In the genomic region with DNA sequence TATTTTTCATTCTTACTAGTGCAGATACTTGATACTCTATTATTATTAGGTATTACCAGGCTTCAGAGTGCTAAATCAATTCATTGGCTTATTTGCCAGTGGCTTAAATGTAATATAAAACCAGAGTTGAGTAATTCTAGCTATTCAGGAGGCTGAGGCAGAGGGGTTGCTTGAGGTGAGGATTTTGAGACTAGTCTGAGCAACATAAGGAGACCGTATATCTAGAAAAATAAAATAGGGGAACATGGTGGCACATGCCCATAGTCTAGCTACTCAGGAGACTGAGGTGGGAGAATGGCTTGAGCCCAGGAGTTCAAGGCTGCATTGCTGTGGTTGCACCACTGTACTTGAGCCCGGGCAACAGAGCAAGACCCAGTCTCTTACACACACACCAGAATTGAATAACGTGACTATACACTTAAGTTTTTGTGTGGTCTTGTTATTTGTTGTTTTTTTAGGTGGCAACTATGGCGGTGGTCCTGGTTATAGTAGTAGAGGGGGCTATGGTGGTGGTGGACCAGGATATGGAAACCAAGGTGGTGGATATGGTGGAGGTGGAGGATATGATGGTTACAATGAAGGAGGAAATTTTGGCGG, we compare ENCODE assay signal across 17 cellular contexts. TPM values are rescaled to one million over a fixed set of nuclear protein-coding genes. Genes with fewer than 3 reads are reported as not detected.
DNase-seq lines count a peak whose midpoint lies in the region; ATAC-seq and TF ChIP-seq lines count a peak whose summit lies in the region.
"Had no signal": no experiment of that assay in that cellular context is flagged by ENCODE, and none has a peak within 500 bp of the region (broad histone marks: within the 10 kb centered on the region; RNA-seq: fewer than 3 reads in every experiment).

No MANE protein-coding gene starts in this region.

- H3K36me3 Mint-ChIP-seq in CD4-positive, CD25-positive, alpha-beta regulatory T cell, result peaks cover 65% of the 10 kb centered on the region
- peaks cover 100% of the 10 kb centered on the region for H3K36me3 Mint-ChIP-seq in activated T-helper 17 cell treated with anti-CD3 and anti-CD28 coated beads, Interleukin-2, amount 50 U/mL, for 72 hours (ENCODE audit: low read depth)
- H3K36me3 Mint-ChIP-seq in naive thymus-derived CD8-positive, alpha-beta T cell, result peaks cover 8 to 87% (median 41%) of the 10 kb centered on the region in 3 donors

- peaks cover 69% of the 10 kb centered on the region for H3K36me3 ChIP-seq in CD4-positive, CD25-positive, alpha-beta regulatory T cell (ENCODE audit: control insufficient read depth, insufficient read depth, low read length)
- peaks cover 88% of the 10 kb centered on the region for H3K36me3 ChIP-seq in DND-41 (ENCODE audit: insufficient read depth, low read length)
- H3K36me3 ChIP-seq in right atrium auricular region, result peaks cover 73% of the 10 kb centered on the region
- H3K36me3 ChIP-seq in heart right ventricle, result peaks cover 0 to 85% (median 60%) of the 10 kb centered on the region in 9 donors

- H3K9me3 ChIP-seq in CD4-positive, CD25-positive, alpha-beta regulatory T cell (ENCODE audit: control insufficient read depth in 2 of 2, low read length in 2 of 2), result no peaks in the 10 kb centered on the region
- H3K9me3 ChIP-seq in DND-41 (ENCODE audit: insufficient read depth, low read length, severe bottlenecking) (no peaks in the 10 kb centered on the region), right atrium auricular region (no peaks in the 10 kb centered on the region), heart right ventricle (no peaks in the 10 kb centered on the region)
- H3K9me3 ChIP-seq: MG63, mucosa of descending colon, tibial nerve had no signal

- peaks cover 45% of the 10 kb centered on the region for H3K4me1 ChIP-seq in CD4-positive, CD25-positive, alpha-beta regulatory T cell (ENCODE audit: control insufficient read depth, insufficient read depth, low read length, poor library complexity, severe bottlenecking)
- H3K4me1 ChIP-seq in DND-41 (ENCODE audit: insufficient read depth, low read length), result peaks cover 48% of the 10 kb centered on the region
- peaks cover 0 to 47% of the 10 kb centered on the region in 2 donors for H3K4me1 ChIP-seq in right atrium auricular region
- H3K4me1 ChIP-seq in heart right ventricle, result peaks cover 10 to 77% (median 68%) of the 10 kb centered on the region in 9 donors

- ATAC-seq in CD4-positive, CD25-positive, alpha-beta regulatory T cell (ENCODE audit: low read depth in 2 of 2), result no peak
- ATAC-seq in DND-41 (ENCODE audit: insufficient read depth, low read depth), result no peak
- no peak for ATAC-seq in activated T-helper 17 cell treated with anti-CD3 and anti-CD28 coated beads, Interleukin-2, amount 50 U/mL, for 72 hours (replicated peaks)
- no peak for ATAC-seq in naive thymus-derived CD8-positive, alpha-beta T cell
- ATAC-seq in left cardiac atrium, result no peak
- ATAC-seq in heart right ventricle, result no peak
- ATAC-seq: mucosa of descending colon had no signal

- peak overlapping the region in 2 of 4 donors; percentile 73 to 81 for H3K4me3 Mint-ChIP-seq in CD4-positive, CD25-positive, alpha-beta regulatory T cell
- peak overlapping the region; percentile 99 for H3K4me3 Mint-ChIP-seq in activated T-helper 17 cell treated with anti-CD3 and anti-CD28 coated beads, Interleukin-2, amount 50 U/mL, for 72 hours
- H3K4me3 Mint-ChIP-seq in naive thymus-derived CD8-positive, alpha-beta T cell, result peak overlapping the region in 3 of 10 donors; percentile 9 to 33 (median 14)

- POLR2A ChIA-PET in naive thymus-derived CD8-positive, alpha-beta T cell (lab: Charles Lee), result interaction anchor here (0.7 to 1.3 kb wide), 3 partner anchors 9 to 46 kb away, joined by 3 read pairs; no protein-coding TSS in a partner anchor

- H2AFZ ChIP-seq in DND-41 (ENCODE audit: low read depth, low read length), result no peak overlapping the region

- H3K4me3 ChIP-seq in CD4-positive, CD25-positive, alpha-beta regulatory T cell (ENCODE audit: low read depth, low read length), result no peak overlapping the region
- H3K4me3 ChIP-seq in DND-41 (ENCODE audit: low read depth in 1 of 2, low read length in 2 of 2) (peak overlapping the region in 1 of 2 experiments; percentile 29; a peak in 1 of 4 replicates), right atrium auricular region (no peak overlapping the region), heart right ventricle (no peak overlapping the region)
- H3K4me3 ChIP-seq: MG63, mucosa of descending colon, tibial nerve had no signal

- peaks cover 86% of the 10 kb centered on the region for H3K79me2 ChIP-seq in DND-41 (ENCODE audit: insufficient read depth, low read length)

- no peak for DNase-seq in CD4-positive, CD25-positive, alpha-beta regulatory T cell
- DNase-seq in DND-41 (no peak), left cardiac atrium (no peak), T1000 (lab: John Stamatoyannopoulos, UW) (no peak), right atrium auricular region (ENCODE audit: low spot score) (no peak), heart right ventricle (no peak)
- no peak for DNase-seq in naive thymus-derived CD8-positive, alpha-beta T cell
- DNase-seq: activated CD4-positive, alpha-beta T cell treated with anti-CD3 and anti-CD28 coated beads, Interleukin-2, amount 50 U/mL, for 4 hours; head of caudate nucleus; MG63; mucosa of descending colon; NCI-H2029; NCI-H69; RPMI8226; T-helper 9 cell had no signal

- peak overlapping the region; percentile 57 for H3K27ac ChIP-seq in CD4-positive, CD25-positive, alpha-beta regulatory T cell (ENCODE audit: insufficient read depth, low read length, poor library complexity, severe bottlenecking)
- no peak overlapping the region for H3K27ac ChIP-seq in DND-41 (ENCODE audit: low read length)
- H3K27ac ChIP-seq in right atrium auricular region, result no peak overlapping the region
- no peak overlapping the region for H3K27ac ChIP-seq in heart right ventricle
- H3K27ac ChIP-seq: tibial nerve had no signal

- H4K20me1 ChIP-seq in DND-41 (ENCODE audit: insufficient read depth, low read length), result peaks cover 68% of the 10 kb centered on the region

- peak overlapping the region; percentile 23 to 90 (median 71) for H3K27ac Mint-ChIP-seq in CD4-positive, CD25-positive, alpha-beta regulatory T cell
- H3K27ac Mint-ChIP-seq in activated T-helper 17 cell treated with anti-CD3 and anti-CD28 coated beads, Interleukin-2, amount 50 U/mL, for 72 hours, result peak overlapping the region; percentile 99
- peak overlapping the region; percentile 13 to 83 (median 72) for H3K27ac Mint-ChIP-seq in naive thymus-derived CD8-positive, alpha-beta T cell

- peaks cover under 1% of the 10 kb centered on the region for H3K27me3 Mint-ChIP-seq in CD4-positive, CD25-positive, alpha-beta regulatory T cell
- no peaks in the 10 kb centered on the region for H3K27me3 Mint-ChIP-seq in activated T-helper 17 cell treated with anti-CD3 and anti-CD28 coated beads, Interleukin-2, amount 50 U/mL, for 72 hours
- peaks cover 0 to 3% (median 0%) of the 10 kb centered on the region in 5 donors for H3K27me3 Mint-ChIP-seq in naive thymus-derived CD8-positive, alpha-beta T cell

- peak overlapping the region; percentile 78; the same call in 1 of the 2 replicates for H3K4me2 ChIP-seq in DND-41 (ENCODE audit: insufficient read depth, low read length)

- 85 to 88% methylated on average over 5 of the region's 5 CpGs for WGBS in heart right ventricle, 2 donors

- no peaks in the 10 kb centered on the region for H3K27me3 ChIP-seq in CD4-positive, CD25-positive, alpha-beta regulatory T cell (ENCODE audit: control insufficient read depth, insufficient read depth, low read length)
- H3K27me3 ChIP-seq in DND-41 (ENCODE audit: insufficient read depth, low read length, poor library complexity) (no peaks in the 10 kb centered on the region), right atrium auricular region (no peaks in the 10 kb centered on the region), heart right ventricle (no peaks in the 10 kb centered on the region)
- H3K27me3 ChIP-seq: MG63, tibial nerve had no signal

- no peaks in the 10 kb centered on the region for H3K9me3 Mint-ChIP-seq in CD4-positive, CD25-positive, alpha-beta regulatory T cell
- no peaks in the 10 kb centered on the region for H3K9me3 Mint-ChIP-seq in activated T-helper 17 cell treated with anti-CD3 and anti-CD28 coated beads, Interleukin-2, amount 50 U/mL, for 72 hours
- no peaks in the 10 kb centered on the region for H3K9me3 Mint-ChIP-seq in naive thymus-derived CD8-positive, alpha-beta T cell

- TF ChIP-seq CTCF in DND-41 (IDR thresholded peaks at IDR 0.05; ENCODE audit: borderline replicate concordance, extremely low read depth, low read length, poor library complexity, severe bottlenecking), result no peak
- no peak for TF ChIP-seq CTCF in right atrium auricular region (IDR thresholded peaks at IDR 0.05)
- TF ChIP-seq CTCF in heart right ventricle (IDR thresholded peaks at IDR 0.05), result no peak

- H3K9ac ChIP-seq in DND-41 (ENCODE audit: low read depth, low read length), result no peak overlapping the region

- intact Hi-C loops in left cardiac atrium (cut with DNase I), result loop anchor here in 1 of 2 donors (10.0 kb wide), 1 partner anchor 47 kb away; the partner anchor contains the start of gene NFE2L2
- intact Hi-C loops in heart right ventricle (cut with DNase I), result no loop called here

- peaks cover 48 to 85% (median 65%) of the 10 kb centered on the region in 4 donors for H3K4me1 Mint-ChIP-seq in CD4-positive, CD25-positive, alpha-beta regulatory T cell
- peaks cover 28% of the 10 kb centered on the region for H3K4me1 Mint-ChIP-seq in activated T-helper 17 cell treated with anti-CD3 and anti-CD28 coated beads, Interleukin-2, amount 50 U/mL, for 72 hours
- peaks cover 29 to 77% (median 59%) of the 10 kb centered on the region in 4 donors for H3K4me1 Mint-ChIP-seq in naive thymus-derived CD8-positive, alpha-beta T cell

RNA-seq across cellular contexts. Expression of gene HNRNPA3, which starts 4.8 kb away (rescaled TPM):
- total RNA-seq in CD4-positive, CD25-positive, alpha-beta regulatory T cell, result 231 TPM
- 10 to 100 TPM; 38.8 to 62.8 (median 56.2) TPM for polyA plus RNA-seq in CD4-positive, CD25-positive, alpha-beta regulatory T cell
- 100 to 1,000 TPM; 120 to 260 TPM for total RNA-seq in activated T-helper 17 cell treated with anti-CD3 and anti-CD28 coated beads, Interleukin-2, amount 50 U/mL, for 72 hours
- 100 to 1,000 TPM; 156 to 158 TPM for total RNA-seq in naive thymus-derived CD8-positive, alpha-beta T cell
- 10 to 100 TPM; 47.6 to 56.6 (median 52.1) TPM for polyA plus RNA-seq in naive thymus-derived CD8-positive, alpha-beta T cell
- total RNA-seq in left cardiac atrium (100 to 1,000 TPM in 1 of 2 donors, 10 to 100 TPM in 1; 81.3 to 117 TPM), right atrium auricular region (10 to 100 TPM; 24.1 to 28.1 TPM), heart right ventricle (10 to 100 TPM; 63.7 to 93.8 (median 77.6) TPM)
- 10 to 100 TPM; 78.3 to 93.7 TPM for polyA plus RNA-seq in heart right ventricle

RNA-seq across cellular contexts. Expression of gene NFE2L2, which starts 47.2 kb away (rescaled TPM):
- 121 TPM for total RNA-seq in CD4-positive, CD25-positive, alpha-beta regulatory T cell
- polyA plus RNA-seq in CD4-positive, CD25-positive, alpha-beta regulatory T cell, result 10 to 100 TPM; 44.5 to 64.7 (median 55.5) TPM
- 10 to 100 TPM; 39.3 to 49.4 TPM for total RNA-seq in activated T-helper 17 cell treated with anti-CD3 and anti-CD28 coated beads, Interleukin-2, amount 50 U/mL, for 72 hours
- total RNA-seq in naive thymus-derived CD8-positive, alpha-beta T cell, result 10 to 100 TPM; 93.6 to 96.9 TPM
- polyA plus RNA-seq in naive thymus-derived CD8-positive, alpha-beta T cell, result 10 to 100 TPM; 48.2 to 57.8 (median 56.0) TPM
- total RNA-seq in left cardiac atrium (10 to 100 TPM; 68.4 to 69.0 TPM), right atrium auricular region (10 to 100 TPM; 68.2 to 84.1 TPM), heart right ventricle (10 to 100 TPM; 39.0 to 67.9 (median 57.6) TPM)
- 10 to 100 TPM; 26.4 to 28.8 TPM for polyA plus RNA-seq in heart right ventricle
